1 cellular context compared by ENCODE assay signal in the genomic region with DNA sequence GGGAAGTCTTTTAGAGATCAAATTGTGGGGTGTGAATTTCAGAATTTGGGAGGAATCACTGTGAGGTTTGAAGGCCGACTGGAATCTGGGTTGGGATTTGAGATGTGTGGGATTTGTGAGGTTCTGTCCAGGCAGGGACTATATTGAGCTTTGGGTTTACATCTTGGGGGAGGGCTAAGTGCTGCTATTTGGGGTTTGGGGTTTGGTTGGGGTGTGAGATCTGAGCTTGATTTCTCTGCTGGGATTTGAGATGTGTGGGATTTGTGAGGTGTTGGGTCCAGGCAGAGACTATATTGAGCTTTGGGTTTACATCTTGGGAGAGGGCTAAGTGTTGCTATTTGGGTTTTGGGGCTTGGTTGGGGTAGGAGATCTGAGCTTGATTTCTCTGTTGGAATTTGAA.
TF ChIP-seq lines count a peak whose summit lies in the region.

No MANE protein-coding gene starts in this region.

TF ChIP-seq in IMR-90, 13 proteins besides CTCF, POLR2A, EP300 and RAD21:
- no peak for TF ChIP-seq MXI1 (IDR thresholded peaks at IDR 0.05; ENCODE audit: borderline replicate concordance, low read depth, low read length)
- no peak for TF ChIP-seq SMC3 (IDR thresholded peaks at IDR 0.05; ENCODE audit: low read depth, low read length)
- TF ChIP-seq CHD1 (IDR thresholded peaks at IDR 0.05; ENCODE audit: low read depth, low read length) = no peak
- no peak for TF ChIP-seq MAZ (IDR thresholded peaks at IDR 0.05; ENCODE audit: borderline replicate concordance, low read depth, low read length)
- TF ChIP-seq FOS (IDR thresholded peaks at IDR 0.05; ENCODE audit: low read depth, low read length) = no peak
- TF ChIP-seq, protein P1, sequence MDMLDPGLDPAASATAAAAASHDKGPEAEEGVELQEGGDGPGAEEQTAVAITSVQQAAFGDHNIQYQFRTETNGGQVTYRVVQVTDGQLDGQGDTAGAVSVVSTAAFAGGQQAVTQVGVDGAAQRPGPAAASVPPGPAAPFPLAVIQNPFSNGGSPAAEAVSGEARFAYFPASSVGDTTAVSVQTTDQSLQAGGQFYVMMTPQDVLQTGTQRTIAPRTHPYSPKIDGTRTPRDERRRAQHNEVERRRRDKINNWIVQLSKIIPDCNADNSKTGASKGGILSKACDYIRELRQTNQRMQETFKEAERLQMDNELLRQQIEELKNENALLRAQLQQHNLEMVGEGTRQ (IDR thresholded peaks at IDR 0.05; ENCODE audit: low read depth, low read length) = no peak
